Comparison of ENCODE assay signal across 18 cellular contexts in genomic region chr3:25481402-25481801, GRCh38. TPM values are rescaled to one million over a fixed set of nuclear protein-coding genes. Genes with fewer than 3 reads are reported as not detected.
DNase-seq lines count a peak whose midpoint lies in the region; ATAC-seq and TF ChIP-seq lines count a peak whose summit lies in the region.
"Had no signal": no experiment of that assay in that cellular context is flagged by ENCODE, and none has a peak within 500 bp of the region (broad histone marks: within the 10 kb centered on the region; RNA-seq: fewer than 3 reads in every experiment).

No MANE protein-coding gene starts in this region.

- TF ChIP-seq CTCF in chondrocyte (IDR thresholded peaks at IDR 0.05) (no peak), right atrium auricular region (IDR thresholded peaks at IDR 0.05) (no peak), progenitor cell of endocrine pancreas (IDR thresholded peaks at IDR 0.05; ENCODE audit: unreplicated experiment) (no peak)

- H3K36me3 ChIP-seq in right atrium auricular region, result no peaks in the 10 kb centered on the region
- H3K36me3 ChIP-seq: SJCRH30 had no signal

- no peaks in the 10 kb centered on the region for H3K27me3 Mint-ChIP-seq in chondrocyte (ENCODE audit: low read depth)
- no peaks in the 10 kb centered on the region for H3K27me3 Mint-ChIP-seq in progenitor cell of endocrine pancreas

- no peak overlapping the region for H3K4me3 ChIP-seq in right atrium auricular region
- H3K4me3 ChIP-seq: SJCRH30 had no signal

- H3K27ac ChIP-seq in right atrium auricular region, result peak overlapping the region; percentile 23 to 78
- H3K27ac ChIP-seq: C4-2B, SJCRH30 had no signal

- H3K27ac Mint-ChIP-seq in chondrocyte (ENCODE audit: unreplicated experiment) (peak overlapping the region; percentile 56), progenitor cell of endocrine pancreas (peak overlapping the region; percentile 29)

- H3K4me1 Mint-ChIP-seq in chondrocyte (ENCODE audit: low read depth) (peaks cover 80% of the 10 kb centered on the region), progenitor cell of endocrine pancreas (ENCODE audit: low read depth) (peaks cover 48% of the 10 kb centered on the region)

- H3K36me3 Mint-ChIP-seq in chondrocyte (ENCODE audit: low read depth) (no peaks in the 10 kb centered on the region), progenitor cell of endocrine pancreas (ENCODE audit: insufficient read depth) (peaks cover 2% of the 10 kb centered on the region)

- DNase-seq in OCI-M1 (lab: John Stamatoyannopoulos, UW) (peak; percentile 8), chondrocyte (ENCODE audit: low spot score) (no peak), right atrium auricular region (ENCODE audit: low spot score) (no peak), progenitor cell of endocrine pancreas (ENCODE audit: low spot score, unreplicated experiment) (no peak), germinal center (ENCODE audit: low spot score) (no peak)
- DNase-seq: DMS 273 treated with DMSO at 0.1 percent for 48 hours, GF-D8, IMR-90, Kasumi-1, MM.1S, NCI-H187, NCI-H345, NCI-H526, RPMI8226, SJCRH30 had no signal

- H3K27me3 ChIP-seq in right atrium auricular region, result no peaks in the 10 kb centered on the region
- H3K27me3 ChIP-seq: SJCRH30 had no signal

- H3K9me3 Mint-ChIP-seq in chondrocyte (ENCODE audit: low read depth) (no peaks in the 10 kb centered on the region), progenitor cell of endocrine pancreas (ENCODE audit: low read depth) (no peaks in the 10 kb centered on the region)

- ATAC-seq in HG03159 (IDR thresholded peaks at IDR 0.05; ENCODE audit: unreplicated experiment) (no peak), GM19467 (IDR thresholded peaks at IDR 0.05; ENCODE audit: unreplicated experiment) (no peak)

- H3K9me3 ChIP-seq in right atrium auricular region, result no peaks in the 10 kb centered on the region
- H3K9me3 ChIP-seq: SJCRH30 had no signal

- H3K4me3 Mint-ChIP-seq in chondrocyte (ENCODE audit: unreplicated experiment) (no peak overlapping the region), progenitor cell of endocrine pancreas (ENCODE audit: low read depth) (no peak overlapping the region)

- H3K4me1 ChIP-seq in right atrium auricular region, result peaks cover 0 to 82% of the 10 kb centered on the region in 2 donors
- H3K4me1 ChIP-seq: SJCRH30 had no signal

RNA-seq across cellular contexts. Expression of gene RARB, which starts 53.3 kb away (rescaled TPM):
- total RNA-seq in chondrocyte, result 5.9 to 10.7 TPM (median 7.6 TPM) in 3 replicates
- 10 to 100 TPM; 15.2 to 22.8 TPM for total RNA-seq in right atrium auricular region
- 26.3 and 30.0 TPM in 2 replicates for total RNA-seq in progenitor cell of endocrine pancreas
